ENCODE assay signal across 18 cellular contexts in the genomic region with DNA sequence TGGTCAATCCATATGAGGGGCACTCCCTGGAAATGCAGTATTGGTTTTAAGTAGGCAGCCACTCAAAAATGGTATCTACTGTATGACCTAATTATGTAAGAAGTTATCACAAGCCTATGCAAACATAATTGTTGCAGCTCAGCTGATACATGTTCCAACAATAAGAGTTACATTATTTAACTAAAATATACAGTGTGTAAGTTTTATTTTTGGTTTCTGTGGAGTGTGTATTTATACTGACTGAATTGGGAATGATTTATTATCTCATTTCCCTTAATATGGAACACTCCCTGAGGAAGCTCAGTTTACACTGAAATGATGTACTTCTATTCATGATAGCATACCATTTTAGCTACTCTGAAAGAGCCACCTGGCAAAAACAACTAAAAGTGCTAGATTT.
"Had no signal": no experiment of that assay in that cellular context is flagged by ENCODE, and none has a peak within 500 bp of the region (broad histone marks: within the 10 kb centered on the region; RNA-seq: fewer than 3 reads in every experiment).

No MANE protein-coding gene starts in this region.

- DNase-seq: effector memory CD4-positive, alpha-beta T cell; heart left ventricle; hippocampal formation; kidney glomerular epithelial cell; mammary epithelial cell; naive thymus-derived CD4-positive, alpha-beta T cell; psoas muscle; retina; right lobe of liver; stimulated activated CD4-positive, alpha-beta T cell treated with anti-CD3 and anti-CD28 coated beads, Interleukin-4, amount 100 ng/mL, for 1 hour; stimulated activated CD8-positive, alpha-beta memory T cell treated with anti-CD3 and anti-CD28 coated beads, Interleukin-4, amount 100 ng/mL, for 48 hours; stimulated activated naive CD8-positive, alpha-beta T cell treated with anti-CD3 and anti-CD28 coated beads, Interleukin-15, Interleukin-2, amounts not matched to agents 100 U/mL and 50 U/mL, for 24 hours; thyroid gland; upper lobe of left lung; uterus had no signal

- H3K4me3 ChIP-seq: heart left ventricle, psoas muscle, right lobe of liver, suprapubic skin, thyroid gland, upper lobe of left lung, uterus had no signal

- H3K9me3 Mint-ChIP-seq: stimulated activated effector memory CD8-positive, alpha-beta T cell treated with anti-CD3 and anti-CD28 coated beads, Interleukin-12 subunit alpha, Interleukin-12 subunit beta, amount 100 ng/mL, for 72 hours had no signal

- H3K36me3 ChIP-seq: suprapubic skin, thyroid gland, upper lobe of left lung, uterus had no signal

- H3K4me3 Mint-ChIP-seq: stimulated activated effector memory CD8-positive, alpha-beta T cell treated with anti-CD3 and anti-CD28 coated beads, Interleukin-12 subunit alpha, Interleukin-12 subunit beta, amount 100 ng/mL, for 72 hours had no signal

- H3K9me3 ChIP-seq: heart left ventricle, psoas muscle, right lobe of liver, suprapubic skin, thyroid gland, upper lobe of left lung, uterus had no signal

- H3K27ac ChIP-seq: heart left ventricle, parathyroid adenoma, psoas muscle, right lobe of liver, suprapubic skin, thyroid gland, upper lobe of left lung, uterus had no signal

- H3K27ac Mint-ChIP-seq: naive thymus-derived CD4-positive, alpha-beta T cell; stimulated activated effector memory CD8-positive, alpha-beta T cell treated with anti-CD3 and anti-CD28 coated beads, Interleukin-12 subunit alpha, Interleukin-12 subunit beta, amount 100 ng/mL, for 72 hours had no signal
